16 cellular contexts compared by ENCODE assay signal in the genomic region with DNA sequence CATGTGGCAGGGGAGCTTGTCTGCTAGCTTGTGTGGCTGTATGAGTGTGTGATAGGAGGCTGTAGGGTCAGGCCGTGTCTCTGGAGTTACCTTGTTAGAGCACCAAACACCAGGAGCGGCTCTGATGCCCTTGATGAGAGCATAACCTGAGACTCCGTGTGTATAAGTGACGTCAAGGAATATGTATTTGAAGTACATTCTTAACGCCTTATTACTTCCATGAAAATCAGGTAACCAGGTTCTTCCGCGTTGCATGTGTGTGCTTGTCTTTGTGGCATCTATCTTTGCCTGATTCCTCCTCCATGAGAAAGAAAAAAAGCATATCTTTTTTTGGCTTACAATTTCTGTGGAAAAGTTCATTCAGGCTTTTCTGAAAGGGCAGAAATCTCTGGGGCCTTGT. TPM values are rescaled to one million over a fixed set of nuclear protein-coding genes. Genes with fewer than 3 reads are reported as not detected.
DNase-seq lines count a peak whose midpoint lies in the region; ATAC-seq and TF ChIP-seq lines count a peak whose summit lies in the region.
"Had no signal": no experiment of that assay in that cellular context is flagged by ENCODE, and none has a peak within 500 bp of the region (broad histone marks: within the 10 kb centered on the region; RNA-seq: fewer than 3 reads in every experiment).

No MANE protein-coding gene starts in this region.

- TF ChIP-seq POLR2A in heart left ventricle (IDR thresholded peaks at IDR 0.05) = no peak
- TF ChIP-seq POLR2A in sigmoid colon (IDR thresholded peaks at IDR 0.05) = no peak
- TF ChIP-seq POLR2A in uterus (IDR thresholded peaks at IDR 0.05) = no peak

- DNase-seq in heart left ventricle (no peak), cardiac septum (ENCODE audit: low spot score) (no peak), glutamatergic neuron (no peak), sigmoid colon (no peak), uterus (no peak), ureter (ENCODE audit: low spot score) (no peak), AG20443 (ENCODE audit: low spot score) (no peak)
- DNase-seq: activated CD8-positive, alpha-beta memory T cell treated with anti-CD3 and anti-CD28 coated beads, Interleukin-2, amount 10 ng/mL, durations not matched to agents 7 days and 5 days; amygdala; NCI-H446; nucleus accumbens had no signal

- TF ChIP-seq CTCF in heart left ventricle (IDR thresholded peaks at IDR 0.05) = no peak
- TF ChIP-seq CTCF in glutamatergic neuron (IDR thresholded peaks at IDR 0.05; ENCODE audit: partially characterized antibody, unreplicated experiment) = no peak
- TF ChIP-seq CTCF in sigmoid colon (IDR thresholded peaks at IDR 0.05) = no peak
- TF ChIP-seq CTCF in uterus (IDR thresholded peaks at IDR 0.05) = no peak

- H3K4me1 Mint-ChIP-seq in glutamatergic neuron (ENCODE audit: low read depth, unreplicated experiment) = peaks cover 21% of the 10 kb centered on the region

- H3K27me3 ChIP-seq in heart left ventricle = no peaks in the 10 kb centered on the region
- no peaks in the 10 kb centered on the region for H3K27me3 ChIP-seq in sigmoid colon
- no peaks in the 10 kb centered on the region for H3K27me3 ChIP-seq in uterus

- peak overlapping the region; percentile 14 for H3K4me3 Mint-ChIP-seq in glutamatergic neuron (ENCODE audit: unreplicated experiment)
- H3K4me3 Mint-ChIP-seq: activated CD8-positive, alpha-beta memory T cell treated with anti-CD3 and anti-CD28 coated beads, Interleukin-2, amount 10 ng/mL, durations not matched to agents 7 days and 5 days; T-helper 2 cell treated with Interferon-gamma antibody and Interleukin-4, amounts not matched to agents 5 μg/mL and 100 μg/mL, for 36 hours had no signal

- no peak for TF ChIP-seq EP300 in sigmoid colon (IDR thresholded peaks at IDR 0.05)

- WGBS in heart left ventricle, 4 donors = 80 to 93% (median 91%) methylated on average over 7 of the region's 7 CpGs
- 91 to 93% methylated on average over 7 of the region's 7 CpGs for WGBS in sigmoid colon, 2 donors

- H3K36me3 Mint-ChIP-seq in glutamatergic neuron (ENCODE audit: unreplicated experiment) = no peaks in the 10 kb centered on the region
- H3K36me3 Mint-ChIP-seq: activated CD8-positive, alpha-beta memory T cell treated with anti-CD3 and anti-CD28 coated beads, Interleukin-2, amount 10 ng/mL, durations not matched to agents 7 days and 5 days had no signal

- peak overlapping the region in 7 of 12 donors; percentile 32 to 86 (median 71) for H3K27ac ChIP-seq in heart left ventricle
- H3K27ac ChIP-seq in sigmoid colon = peak overlapping the region; percentile 80 to 91 (median 90)
- H3K27ac ChIP-seq in uterus = peak overlapping the region; percentile 92

- H3K36me3 ChIP-seq in heart left ventricle = no peaks in the 10 kb centered on the region
- H3K36me3 ChIP-seq in sigmoid colon = no peaks in the 10 kb centered on the region
- H3K36me3 ChIP-seq in uterus = no peaks in the 10 kb centered on the region

- H3K4me1 ChIP-seq in heart left ventricle = peaks cover 0 to 57% (median 18%) of the 10 kb centered on the region in 12 donors
- peaks cover 0 to 64% (median 50%) of the 10 kb centered on the region in 4 donors for H3K4me1 ChIP-seq in sigmoid colon
- H3K4me1 ChIP-seq in uterus = peaks cover 8 to 18% of the 10 kb centered on the region in 2 donors

- intact Hi-C loops in heart left ventricle (cut with DNase I) = loop anchor here in 1 of 10 donors (10.0 kb wide), 1 partner anchor 171 kb away; the partner anchor contains the start of gene SYT6
- intact Hi-C loops in cardiac septum (cut with DNase I) = no loop called here
- intact Hi-C loops in sigmoid colon (cut with DNase I) = loop anchor here (2.0 to 10.0 kb wide), 4 partner anchors 111 to 531 kb away; partner anchors contain the start of genes SYT6 and TRIM33
- intact Hi-C loops in uterus (cut with DNase I; ENCODE audit: low total_unique reads) = no loop called here

- ATAC-seq in heart left ventricle (no peak), HG02623 (IDR thresholded peaks at IDR 0.05; ENCODE audit: unreplicated experiment) (no peak)
- ATAC-seq: A549; activated CD4-positive, CD25-positive, alpha-beta regulatory T cell treated with anti-CD3 and anti-CD28 coated beads, Interleukin-2, amount 50 U/mL, for 24 hours; activated CD8-positive, alpha-beta memory T cell treated with anti-CD3 and anti-CD28 coated beads, Interleukin-2, amount 10 ng/mL, durations not matched to agents 7 days and 5 days; sciatic nerve had no signal

- no peaks in the 10 kb centered on the region for H3K9me3 ChIP-seq in heart left ventricle
- H3K9me3 ChIP-seq in sigmoid colon = no peaks in the 10 kb centered on the region
- H3K9me3 ChIP-seq in uterus = no peaks in the 10 kb centered on the region
- H3K9me3 ChIP-seq: A549 had no signal

- peaks cover 5% of the 10 kb centered on the region for H3K9me3 Mint-ChIP-seq in glutamatergic neuron (ENCODE audit: unreplicated experiment)
- H3K9me3 Mint-ChIP-seq: T-helper 2 cell treated with Interferon-gamma antibody and Interleukin-4, amounts not matched to agents 5 μg/mL and 100 μg/mL, for 36 hours had no signal

- peaks cover 13% of the 10 kb centered on the region for H3K27me3 Mint-ChIP-seq in glutamatergic neuron (ENCODE audit: unreplicated experiment)
- H3K27me3 Mint-ChIP-seq: activated CD8-positive, alpha-beta memory T cell treated with anti-CD3 and anti-CD28 coated beads, Interleukin-2, amount 10 ng/mL, durations not matched to agents 7 days and 5 days had no signal

- H3K4me3 ChIP-seq in heart left ventricle (no peak overlapping the region), sigmoid colon (peak overlapping the region in 3 of 4 donors; percentile 49 to 55 (median 50)), uterus (no peak overlapping the region)
- H3K4me3 ChIP-seq: A549 had no signal

- peak overlapping the region; percentile 44 for H3K27ac Mint-ChIP-seq in glutamatergic neuron (ENCODE audit: unreplicated experiment)
- H3K27ac Mint-ChIP-seq: activated CD8-positive, alpha-beta memory T cell treated with anti-CD3 and anti-CD28 coated beads, Interleukin-2, amount 10 ng/mL, durations not matched to agents 7 days and 5 days; T-helper 2 cell treated with Interferon-gamma antibody and Interleukin-4, amounts not matched to agents 5 μg/mL and 100 μg/mL, for 36 hours had no signal

RNA-seq across cellular contexts. Expression of gene OLFML3, which starts 4.6 kb away (rescaled TPM):
- total RNA-seq in heart left ventricle (10 to 100 TPM in 7 of 9 donors, 1 to 10 TPM in 2; 5.3 to 27.2 (median 13.5) TPM), cardiac septum (8.2 TPM), glutamatergic neuron (ENCODE audit: unreplicated experiment) (2.9 TPM), sigmoid colon (100 to 1,000 TPM in 3 of 4 donors, 10 to 100 TPM in 1; 94.0 to 149 (median 132) TPM), uterus (100 to 1,000 TPM in 2 of 4 donors, 10 to 100 TPM in 2; 86.6 to 302 (median 122) TPM), ureter (43.5 TPM)
- polyA plus RNA-seq in heart left ventricle (1 to 10 TPM; 5.1 to 7.8 TPM), sigmoid colon (10 to 100 TPM; 14.1 to 23.8 (median 21.0) TPM)

RNA-seq across cellular contexts. Expression of gene HIPK1, which starts 54.7 kb away (rescaled TPM):
- total RNA-seq in heart left ventricle (100 to 1,000 TPM in 1 of 9 donors, 10 to 100 TPM in 8; 41.8 to 102 (median 62.7) TPM), cardiac septum (63.5 TPM), glutamatergic neuron (ENCODE audit: unreplicated experiment) (41.0 TPM), sigmoid colon (10 to 100 TPM; 47.2 to 57.1 (median 49.9) TPM), uterus (10 to 100 TPM; 21.5 to 92.7 (median 39.7) TPM), ureter (73.2 TPM)
- polyA plus RNA-seq in heart left ventricle (10 to 100 TPM in 1 of 2 donors, 1 to 10 TPM in 1; 7.0 to 24.9 TPM), sigmoid colon (10 to 100 TPM; 13.8 to 16.9 (median 16.6) TPM)

Comparison
In these comparisons a context has a peak if more than half of its experiments do, and no peak if none do; other contexts are left out.
1. H3K4me3 ChIP-seq: peak in sigmoid colon (3 of 4); none in heart left ventricle (0 of 12) and uterus (0 of 2).
2. Peak in every context shown above with its lines, with median percentiles within 50 percentile points of each other: H3K27ac ChIP-seq.